In the genomic region with DNA sequence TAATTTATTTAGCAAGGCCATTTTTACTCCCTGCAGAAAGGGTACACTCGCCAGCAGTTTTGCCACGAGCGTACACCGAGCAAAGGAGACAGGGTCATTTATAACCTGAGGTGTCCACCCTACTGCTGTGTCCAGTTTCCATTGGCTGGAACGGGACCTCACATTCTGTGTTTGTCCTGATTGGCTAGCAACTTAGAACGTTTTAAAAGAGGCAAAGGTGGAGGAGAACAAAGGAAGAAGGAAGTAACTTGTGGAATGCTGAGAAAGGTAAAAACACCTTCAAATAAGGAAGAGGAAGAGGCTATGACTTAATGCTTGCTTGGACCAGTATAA, we compare ENCODE assay signal across 1 cellular context.
TF ChIP-seq lines count a peak whose summit lies in the region.

No MANE protein-coding gene starts in this region.

TF ChIP-seq in HCT116, 20 proteins besides CTCF, POLR2A, EP300 and RAD21:
- TF ChIP-seq JUND (IDR thresholded peaks at IDR 0.05) (0 out of 2 replicates have a peak, but pooled peaks have one; percentile 8), ELF1 (IDR thresholded peaks at IDR 0.05; ENCODE audit: borderline replicate concordance, low read depth) (peak; percentile 47; the same call in 1 of the 2 replicates), CBX3 (IDR thresholded peaks at IDR 0.05; ENCODE audit: low read depth) (0 out of 2 replicates have a peak, but pooled peaks have one; percentile 12), CEBPB (IDR thresholded peaks at IDR 0.05; ENCODE audit: low read depth) (peak; percentile 22; the same call in 1 of the 2 replicates)
